Comparison of ENCODE assay signal across 14 cellular contexts in the genomic region with DNA sequence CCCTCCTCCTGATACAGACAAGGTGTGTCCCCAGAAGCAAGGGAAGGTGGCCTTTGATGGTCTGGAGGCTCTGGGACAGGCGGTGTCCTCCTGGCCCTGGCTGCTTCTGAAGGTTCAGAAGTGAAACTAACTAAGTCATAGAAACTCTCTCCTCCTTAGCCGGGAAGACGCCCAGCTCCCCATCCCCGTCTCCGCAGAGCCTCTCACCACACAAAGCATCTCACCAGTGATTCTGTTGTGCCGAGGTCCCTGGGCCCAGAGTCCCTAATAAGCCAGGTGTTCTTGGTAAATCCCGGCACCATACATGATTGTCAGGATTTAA. TPM values are rescaled to one million over a fixed set of nuclear protein-coding genes. Genes with fewer than 3 reads are reported as not detected.
A peak's percentile ranks its signal among the peaks of the same experiment; 100 is the strongest.
DNase-seq lines count a peak whose midpoint lies in the region; ATAC-seq, FAIRE-seq and TF ChIP-seq lines count a peak whose summit lies in the region.
"Had no signal": no experiment of that assay in that cellular context is flagged by ENCODE, and none has a peak within 500 bp of the region (broad histone marks: within the 10 kb centered on the region; RNA-seq: fewer than 3 reads in every experiment).

No MANE protein-coding gene starts in this region.

- POLR2A ChIA-PET in K562 (lab: Yijun Ruan, JAX): interaction anchor here (0.6 to 1.3 kb wide), 9 partner anchors 9 to 244 kb away, joined by 3 to 8 read pairs (median 4); a partner anchor contains a TSS
- POLR2A ChIA-PET in GM10248 (lab: Yijun Ruan, JAX): no interaction called here

- H3K14ac ChIP-seq in neuronal stem cell (ENCODE audit: low read length): no peak overlapping the region

- no peaks in the 10 kb centered on the region for H3K79me1 ChIP-seq in neuronal stem cell (ENCODE audit: low read depth, low read length)

- no peak overlapping the region for H2AK5ac ChIP-seq in neuronal stem cell (ENCODE audit: low read depth, low read length)

- no peaks in the 10 kb centered on the region for H3K9me3 Mint-ChIP-seq in Calu3 (ENCODE audit: low read depth, unreplicated experiment)
- H3K9me3 Mint-ChIP-seq: WTC11 had no signal

- no peak for TF ChIP-seq RAD21 in K562 (CRISPR knock-in tag; conservative IDR thresholded peaks at IDR 0.05 in 1 of 2, IDR thresholded peaks at IDR 0.05 in 1 of 2)

- no peaks in the 10 kb centered on the region for H3K27me3 Mint-ChIP-seq in Calu3 (ENCODE audit: unreplicated experiment)
- H3K27me3 Mint-ChIP-seq: activated naive CD8-positive, alpha-beta T cell had no signal

- H2BK12ac ChIP-seq in neuronal stem cell (ENCODE audit: low read length): no peak overlapping the region

- H3K27ac ChIP-seq in K562 (ENCODE audit: extremely low read depth, low read depth, low read length): peak overlapping the region; percentile 24; the same call in 1 of the 3 replicates
- H3K27ac ChIP-seq in neuronal stem cell (replicated peaks; ENCODE audit: low read length): no peak overlapping the region
- H3K27ac ChIP-seq: SJCRH30 had no signal

- BruUV-seq in Calu3 (replicated peaks; lab: Mats Ljungman, UMichigan) (no TSS peak), K562 (replicated peaks; lab: Mats Ljungman, UMichigan) (no TSS peak)

- no peak for ATAC-seq in K562
- ATAC-seq in GM21381 (IDR thresholded peaks at IDR 0.05; ENCODE audit: unreplicated experiment): no peak
- ATAC-seq: WTC11 had no signal

- TF ChIP-seq POLR2A in K562 (conservative IDR thresholded peaks at IDR 0.05): no peak; the same call in 1 of the 2 replicates

- no peak for TF ChIP-seq EP300 in K562 (IDR thresholded peaks at IDR 0.05; ENCODE audit: low read length)

- WGBS in K562 (ENCODE audit: insufficient coverage, low coverage, missing lambda C conversion rate): 44% methylated on average over 7 of the region's 7 CpGs
- no CpG with 5 or more reads among the region's 7 CpGs for WGBS in neuronal stem cell (ENCODE audit: extremely low coverage in 2 of 2, insufficient read length in 2 of 2, insufficient replicate concordance in 1 of 2), 2 donors

- H4K20me1 ChIP-seq in K562 (replicated peaks; ENCODE audit: control insufficient read depth, insufficient read depth, low read length): no peaks in the 10 kb centered on the region

- CTCF ChIA-PET in Calu3 (lab: Charles Lee): no interaction called here
- CTCF ChIA-PET in K562 (lab: Yijun Ruan, JAX; ENCODE audit: low intra/inter-chr PET ratio): no interaction called here
- CTCF ChIA-PET in GM10248 (lab: Yijun Ruan, JAX): interaction anchor here (1.3 to 2.2 kb wide), 6 partner anchors 9 to 225 kb away, joined by 4 to 15 read pairs (median 7); no protein-coding TSS in a partner anchor

- no peaks in the 10 kb centered on the region for H3K9me1 ChIP-seq in K562 (ENCODE audit: control insufficient read depth, insufficient read depth, low read length)

- H2BK120ac ChIP-seq in neuronal stem cell (ENCODE audit: low read depth, low read length): no peak overlapping the region

- H4K8ac ChIP-seq in neuronal stem cell (ENCODE audit: low read depth, low read length): no peak overlapping the region

- H4K91ac ChIP-seq in neuronal stem cell (ENCODE audit: low read depth, low read length, poor library complexity): no peak overlapping the region

- peak overlapping the region; percentile 45 for H2BK15ac ChIP-seq in neuronal stem cell (ENCODE audit: low read length)

- H3K4me2 ChIP-seq in K562 (ENCODE audit: insufficient read depth, low read length) (peak overlapping the region; percentile 53), neuronal stem cell (ENCODE audit: insufficient read depth, low read length, poor library complexity, severe bottlenecking) (no peak overlapping the region)

- no peak overlapping the region for H3K4me3 ChIP-seq in K562
- no peak overlapping the region for H3K4me3 ChIP-seq in neuronal stem cell (ENCODE audit: low read length in 2 of 2)
- H3K4me3 ChIP-seq: SJCRH30 had no signal

- peaks cover 73% of the 10 kb centered on the region for H3K4me1 Mint-ChIP-seq in Calu3 (ENCODE audit: low read depth, unreplicated experiment)

- H3K4me1 ChIP-seq in K562 (replicated peaks in 1 of 2; ENCODE audit: control insufficient read depth in 2 of 2, insufficient read depth in 2 of 2, low read length in 2 of 2) (peaks cover 8 to 20% of the 10 kb centered on the region in 2 experiments), neuronal stem cell (ENCODE audit: control insufficient read depth in 2 of 2, insufficient read depth in 1 of 2, low read depth in 1 of 2, low read length in 2 of 2) (peaks cover 4 to 7% of the 10 kb centered on the region in 2 donors)

- no peak overlapping the region for H2BK5ac ChIP-seq in neuronal stem cell (ENCODE audit: low read length)

- TF ChIP-seq CTCF in Calu3 (IDR thresholded peaks at IDR 0.05; ENCODE audit: unreplicated experiment) (no peak), K562 (IDR thresholded peaks at IDR 0.05 in 2 of 3, conservative IDR thresholded peaks at IDR 0.05 in 1 of 3; ENCODE audit: insufficient read depth in 2 of 3, low read depth in 1 of 3, low read length in 3 of 3) (no peak), GM10248 (IDR thresholded peaks at IDR 0.05; ENCODE audit: control extremely low read depth, extremely low read depth, low read depth, missing control alignments) (no peak)

- H3K27me3 ChIP-seq in K562 (ENCODE audit: control insufficient read depth in 2 of 2, insufficient read depth in 2 of 2, low read length in 2 of 2): no peaks in the 10 kb centered on the region
- peaks cover 0 to 32% (median 1%) of the 10 kb centered on the region in 3 experiments for H3K27me3 ChIP-seq in neuronal stem cell (ENCODE audit: control insufficient read depth in 3 of 3, insufficient read depth in 3 of 3, low read depth in 1 of 3, low read length in 3 of 3)
- H3K27me3 ChIP-seq: SJCRH30 had no signal

- no peak overlapping the region for H3K4ac ChIP-seq in neuronal stem cell (ENCODE audit: low read length)

- H3K9ac ChIP-seq in K562 (ENCODE audit: insufficient read depth in 1 of 2, low read depth in 2 of 2, low read length in 2 of 2) (peak overlapping the region; percentile 28 to 90; a peak in 3 of 4 replicates), neuronal stem cell (ENCODE audit: low read depth, low read length, poor library complexity) (no peak overlapping the region)

- DNase-seq in Calu3 (no peak), LoVo (ENCODE audit: low spot score) (peak; percentile 86), K562 (ENCODE audit: extremely low read depth in 1 of 4, low spot score in 3 of 4) (no peak), neuronal stem cell (ENCODE audit: low spot score) (no peak), RKO (ENCODE audit: low spot score) (no peak), GM10248 (ENCODE audit: extremely low spot score) (no peak)
- DNase-seq: cortex of kidney, foreskin fibroblast, kidney glomerular epithelial cell, nucleus accumbens, SJCRH30 had no signal

- H3K4me3 Mint-ChIP-seq in Calu3 (ENCODE audit: low read depth, unreplicated experiment): no peak overlapping the region
- H3K4me3 Mint-ChIP-seq: WTC11 had no signal

- peaks cover 95% of the 10 kb centered on the region for H3K36me3 Mint-ChIP-seq in Calu3 (ENCODE audit: insufficient read depth, unreplicated experiment)
- H3K36me3 Mint-ChIP-seq: activated naive CD8-positive, alpha-beta T cell; WTC11 had no signal

- peak overlapping the region; percentile 35 for H3K23ac ChIP-seq in neuronal stem cell (ENCODE audit: low read depth, low read length, poor library complexity)

- peak overlapping the region; percentile 92 for H2AFZ ChIP-seq in K562 (ENCODE audit: low read depth, low read length)
- H2AFZ ChIP-seq in neuronal stem cell (ENCODE audit: low read length): no peak overlapping the region

- no peak for FAIRE-seq in K562 (lab: Jason Lieb, UNC)

- no peaks in the 10 kb centered on the region for H3K36me3 ChIP-seq in K562 (ENCODE audit: control insufficient read depth, insufficient read depth, low read length)
- no peaks in the 10 kb centered on the region for H3K36me3 ChIP-seq in neuronal stem cell (replicated peaks in 1 of 2; ENCODE audit: control insufficient read depth in 2 of 2, insufficient read depth in 2 of 2, low read length in 2 of 2)
- H3K36me3 ChIP-seq: SJCRH30 had no signal

- H3K79me2 ChIP-seq in K562 (ENCODE audit: control insufficient read depth, insufficient read depth, low read length): no peaks in the 10 kb centered on the region

- in situ Hi-C loops in K562 (cut with MboI): loop anchor here (25.0 kb wide), 1 partner anchor 408 kb away; a partner anchor contains a TSS

- H3K27ac Mint-ChIP-seq in Calu3 (ENCODE audit: unreplicated experiment): peak overlapping the region; percentile 37
- H3K27ac Mint-ChIP-seq: WTC11 had no signal

- H3K9me3 ChIP-seq in K562 (replicated peaks; ENCODE audit: control insufficient read depth, insufficient read depth, low read depth, low read length) (no peaks in the 10 kb centered on the region), neuronal stem cell (replicated peaks in 1 of 2; ENCODE audit: control insufficient read depth in 2 of 2, insufficient read depth in 1 of 2, low read depth in 1 of 2, low read length in 2 of 2) (no peaks in the 10 kb centered on the region)
- H3K9me3 ChIP-seq: SJCRH30 had no signal

- intact Hi-C loops in Calu3 (cut with micrococcal nuclease; ENCODE audit: unreplicated experiment) (no loop called here), K562 (cut with micrococcal nuclease) (no loop called here)

- H3K18ac ChIP-seq in neuronal stem cell (ENCODE audit: low read length): peak overlapping the region; percentile 34

RNA-seq across cellular contexts. Expression of a gene that starts 9.4 kb away (rescaled TPM):
- total RNA-seq in Calu3 (2022) (112 and 113 TPM in 2 replicates), K562 (2014; rRNA removed) (0.12 TPM in 1 of 2 replicates, not detected in the other), K562 (2014; rRNA removed; fragmentation: Illumina TruSeq; extraction: Trizol) (0.19 and 0.22 TPM in 2 replicates), K562 (2015; rRNA removed; fragmentation: Illumina TruSeq; extraction: Trizol) (0.08 TPM in 1 of 2 replicates, not detected in the other), K562 (2021) (0.04 TPM in 1 of 2 replicates, not detected in the other)
- not detected in 2 replicates for total RNA-seq in K562 (2011; cell fraction: chromatin; rRNA removed; ENCODE audit: low replicate concordance)
- not detected in 2 replicates for total RNA-seq in K562 (2011; cell fraction: nucleolus; rRNA removed)
- not detected in 2 replicates for total RNA-seq in K562 (2011; cell fraction: nucleoplasm; rRNA removed)
- polyA plus RNA-seq in K562 (2011; rRNA removed) (0.07 TPM in 1 of 2 replicates, not detected in the other), K562 (2014; fragmentation: Illumina TruSeq; extraction: Trizol) (0.28 TPM in 1 of 2 replicates, not detected in the other), K562 (2014; fragmentation: Nextera tagmentation; extraction: Ambion mirVana) (not detected), K562 (2014; rRNA removed) (0.15 and 0.53 TPM in 2 replicates)
- 0.06 and 0.51 TPM in 2 replicates for polyA plus RNA-seq in K562 (2011; cell fraction: cytosol; rRNA removed)
- 0.04 and 0.09 TPM in 2 replicates for polyA plus RNA-seq in K562 (2011; cell fraction: nucleus; rRNA removed)
- polyA plus RNA-seq in K562 (2012): 0.03 and 1.1 TPM in 2 replicates
- polyA minus RNA-seq in K562 (2011; rRNA and poly(A)+ RNA removed): not detected in 2 replicates
- not detected in 2 replicates for polyA minus RNA-seq in K562 (2011; cell fraction: cytosol; rRNA and poly(A)+ RNA removed)
- polyA minus RNA-seq in K562 (2011; cell fraction: nucleus; rRNA and poly(A)+ RNA removed): not detected in 2 replicates
- not detected for polyA plus RNA-seq in neuronal stem cell (2013, experiment 1 of 2)
- not detected for polyA plus RNA-seq in neuronal stem cell (2013, experiment 2 of 2)

RNA-seq across cellular contexts. Expression of a gene that starts 48.8 kb away (rescaled TPM):
- 58.8 and 61.0 TPM in 2 replicates for total RNA-seq in Calu3 (2022)
- total RNA-seq in K562 (2011; cell fraction: chromatin; rRNA removed; ENCODE audit: low replicate concordance): 146 and 195 TPM in 2 replicates
- 104 and 109 TPM in 2 replicates for total RNA-seq in K562 (2011; cell fraction: nucleolus; rRNA removed)
- total RNA-seq in K562 (2011; cell fraction: nucleoplasm; rRNA removed): 111 and 114 TPM in 2 replicates
- 309 and 365 TPM in 2 replicates for total RNA-seq in K562 (2014; rRNA removed)
- 193 and 203 TPM in 2 replicates for total RNA-seq in K562 (2014; rRNA removed; fragmentation: Illumina TruSeq; extraction: Trizol)
- total RNA-seq in K562 (2015; rRNA removed; fragmentation: Illumina TruSeq; extraction: Trizol): 186 and 188 TPM in 2 replicates
- total RNA-seq in K562 (2021): 369 and 422 TPM in 2 replicates
- 133 and 176 TPM in 2 replicates for polyA plus RNA-seq in K562 (2011; rRNA removed)
- 163 and 167 TPM in 2 replicates for polyA plus RNA-seq in K562 (2011; cell fraction: cytosol; rRNA removed)
- 84.0 and 115 TPM in 2 replicates for polyA plus RNA-seq in K562 (2011; cell fraction: nucleus; rRNA removed)
- polyA plus RNA-seq in K562 (2012): 265 and 370 TPM in 2 replicates
- 423 and 444 TPM in 2 replicates for polyA plus RNA-seq in K562 (2014; fragmentation: Illumina TruSeq; extraction: Trizol)
- polyA plus RNA-seq in K562 (2014; fragmentation: Nextera tagmentation; extraction: Ambion mirVana): 10 to 100 TPM; 29.2 to 34.6 TPM
- polyA plus RNA-seq in K562 (2014; rRNA removed): 239 and 256 TPM in 2 replicates
- 362 and 462 TPM in 2 replicates for polyA minus RNA-seq in K562 (2011; rRNA and poly(A)+ RNA removed)
- polyA minus RNA-seq in K562 (2011; cell fraction: cytosol; rRNA and poly(A)+ RNA removed): 160 and 170 TPM in 2 replicates
- polyA minus RNA-seq in K562 (2011; cell fraction: nucleus; rRNA and poly(A)+ RNA removed): 46.6 and 67.3 TPM in 2 replicates
- 26.2 TPM for polyA plus RNA-seq in neuronal stem cell (2013, experiment 1 of 2)
- polyA plus RNA-seq in neuronal stem cell (2013, experiment 2 of 2): 26.0 TPM

RNA-seq across cellular contexts. Expression of a gene that starts 49.5 kb away (rescaled TPM):
- 39.1 and 47.8 TPM in 2 replicates for total RNA-seq in Calu3 (2022)
- 72.0 and 118 TPM in 2 replicates for total RNA-seq in K562 (2011; cell fraction: chromatin; rRNA removed; ENCODE audit: low replicate concordance)
- 52.4 and 53.4 TPM in 2 replicates for total RNA-seq in K562 (2011; cell fraction: nucleolus; rRNA removed)
- 71.7 and 77.1 TPM in 2 replicates for total RNA-seq in K562 (2011; cell fraction: nucleoplasm; rRNA removed)
- total RNA-seq in K562 (2014; rRNA removed): 69.9 and 81.4 TPM in 2 replicates
- total RNA-seq in K562 (2014; rRNA removed; fragmentation: Illumina TruSeq; extraction: Trizol): 97.2 and 109 TPM in 2 replicates
- 84.7 and 85.0 TPM in 2 replicates for total RNA-seq in K562 (2015; rRNA removed; fragmentation: Illumina TruSeq; extraction: Trizol)
- 92.6 and 103 TPM in 2 replicates for total RNA-seq in K562 (2021)
- polyA plus RNA-seq in K562 (2011; rRNA removed): 83.3 and 94.8 TPM in 2 replicates
- 51.6 and 77.5 TPM in 2 replicates for polyA plus RNA-seq in K562 (2011; cell fraction: cytosol; rRNA removed)
- 58.7 and 70.3 TPM in 2 replicates for polyA plus RNA-seq in K562 (2011; cell fraction: nucleus; rRNA removed)
- polyA plus RNA-seq in K562 (2012): 57.6 and 58.4 TPM in 2 replicates
- polyA plus RNA-seq in K562 (2014; fragmentation: Illumina TruSeq; extraction: Trizol): 116 and 156 TPM in 2 replicates
- 10 to 100 TPM; 45.2 to 66.1 TPM for polyA plus RNA-seq in K562 (2014; fragmentation: Nextera tagmentation; extraction: Ambion mirVana)
- polyA plus RNA-seq in K562 (2014; rRNA removed): 93.3 and 106 TPM in 2 replicates
- polyA minus RNA-seq in K562 (2011; rRNA and poly(A)+ RNA removed): 241 and 312 TPM in 2 replicates
- 89.6 and 115 TPM in 2 replicates for polyA minus RNA-seq in K562 (2011; cell fraction: cytosol; rRNA and poly(A)+ RNA removed)
- polyA minus RNA-seq in K562 (2011; cell fraction: nucleus; rRNA and poly(A)+ RNA removed): 27.6 and 48.0 TPM in 2 replicates
- 24.6 TPM for polyA plus RNA-seq in neuronal stem cell (2013, experiment 1 of 2)
- 23.6 TPM for polyA plus RNA-seq in neuronal stem cell (2013, experiment 2 of 2)

Comparison
In these comparisons a context has a peak if more than half of its experiments do, and no peak if none do; other contexts are left out.
1. RNA of a gene that starts 9.4 kb away (total RNA-seq): 112 to 113 TPM in Calu3; 0.04 to 0.22 TPM in K562; every median in the first group is over 10 times any median in the second.